1 cellular context compared by ENCODE assay signal in the genomic region with DNA sequence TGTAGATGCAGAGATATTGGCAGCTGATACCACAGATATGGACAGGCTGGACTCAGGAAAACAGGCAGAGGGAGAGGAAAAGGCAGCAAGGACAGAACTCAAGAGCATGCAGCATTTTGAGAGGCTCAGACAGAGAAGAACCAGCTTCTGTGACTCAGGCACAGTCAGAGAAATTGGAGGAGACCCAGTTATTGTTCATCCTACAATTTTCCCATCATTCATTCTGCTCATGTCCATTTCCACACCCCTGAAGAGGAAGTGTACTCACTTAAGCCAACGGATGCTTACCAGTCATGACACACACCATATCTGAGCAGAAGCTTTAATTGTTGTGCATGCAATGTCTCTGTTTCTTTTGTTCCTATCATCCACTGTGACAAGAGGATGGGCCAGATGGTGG.
TF ChIP-seq lines count a peak whose summit lies in the region.

No MANE protein-coding gene starts in this region.

TF ChIP-seq in H1, 55 proteins besides CTCF, POLR2A, EP300 and RAD21 (continued from another document):
- TF ChIP-seq NANOG (IDR thresholded peaks at IDR 0.05; ENCODE audit: insufficient read depth, low read depth, low read length, poor library complexity, severe bottlenecking) (no peak), SIN3A (conservative IDR thresholded peaks at IDR 0.05 in 1 of 2, IDR thresholded peaks at IDR 0.05 in 1 of 2; ENCODE audit: low read depth in 1 of 2, low read length in 2 of 2) (no peak)
